22 cellular contexts compared by ENCODE assay signal in the genomic region with DNA sequence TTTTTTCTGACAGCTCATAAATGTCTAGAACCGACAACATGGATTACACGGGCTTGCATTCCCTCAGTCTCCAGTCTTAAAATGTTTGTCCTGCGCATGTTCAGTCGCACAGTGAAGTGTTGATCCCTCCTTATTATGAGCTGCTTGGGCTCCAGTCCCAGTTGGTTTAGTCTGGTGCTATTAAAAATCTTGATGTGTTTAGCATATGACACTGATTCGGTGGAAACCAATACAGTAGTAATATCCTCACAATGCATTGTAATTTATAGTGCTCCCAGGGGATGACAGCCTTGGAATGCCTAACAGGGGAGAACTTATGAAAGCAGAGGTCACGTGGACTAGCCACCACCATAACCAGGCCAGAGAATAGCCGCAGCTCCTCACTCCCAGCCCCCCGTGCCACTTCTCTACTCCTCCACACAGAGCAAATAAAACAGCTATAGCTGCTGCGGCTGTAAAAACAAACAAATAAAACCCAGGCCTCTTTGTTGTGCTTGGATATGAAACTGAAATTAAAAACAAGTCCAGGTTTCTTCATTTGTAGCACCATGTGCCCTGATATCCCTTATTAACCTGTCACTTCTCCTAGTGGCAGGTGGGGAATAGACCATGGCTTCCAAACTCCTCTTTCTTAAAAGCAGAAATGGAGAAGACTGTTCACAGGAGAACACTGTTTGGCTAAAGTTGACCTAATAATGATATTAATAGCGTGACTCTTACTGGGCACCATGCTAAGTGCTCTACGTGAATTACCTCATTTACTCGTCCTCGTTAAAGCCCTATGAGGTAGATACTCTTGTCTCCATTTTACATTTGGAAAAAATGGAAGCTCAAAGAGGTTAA. TPM values are rescaled to one million over a fixed set of nuclear protein-coding genes. Genes with fewer than 3 reads are reported as not detected.
DNase-seq lines count a peak whose midpoint lies in the region; ATAC-seq and TF ChIP-seq lines count a peak whose summit lies in the region.
"Had no signal": no experiment of that assay in that cellular context is flagged by ENCODE, and none has a peak within 500 bp of the region (broad histone marks: within the 10 kb centered on the region; RNA-seq: fewer than 3 reads in every experiment).

No MANE protein-coding gene starts in this region.

- H3K4me1 Mint-ChIP-seq in endodermal cell = peaks cover 37% of the 10 kb centered on the region
- no peaks in the 10 kb centered on the region for H3K4me1 Mint-ChIP-seq in activated naive CD8-positive, alpha-beta T cell treated with anti-CD3 and anti-CD28 coated beads for 36 hours
- H3K4me1 Mint-ChIP-seq: mesothelial cell of epicardium, neural crest cell, T-cell had no signal

- H3K4me3 ChIP-seq in endodermal cell (ENCODE audit: low read length) (no peak overlapping the region), osteoblast (ENCODE audit: insufficient read depth, low read length) (no peak overlapping the region)
- H3K4me3 ChIP-seq: hepatocyte, upper lobe of left lung had no signal

- no peaks in the 10 kb centered on the region for H3K79me2 ChIP-seq in osteoblast (ENCODE audit: insufficient read depth, low read length)
- H3K79me2 ChIP-seq: hepatocyte had no signal

- 96 to 99% methylated on average over 8 to 13 of the region's 13 CpGs for WGBS in endodermal cell (ENCODE audit: insufficient coverage in 1 of 2, insufficient read length in 1 of 2), 2 experiments

- H3K27ac Mint-ChIP-seq in endodermal cell = no peak overlapping the region
- no peak overlapping the region for H3K27ac Mint-ChIP-seq in activated naive CD8-positive, alpha-beta T cell treated with anti-CD3 and anti-CD28 coated beads for 36 hours
- H3K27ac Mint-ChIP-seq: mesothelial cell of epicardium, T-cell had no signal

- no peak overlapping the region for H3K9ac ChIP-seq in endodermal cell (ENCODE audit: extremely low read depth, low read length, poor library complexity, severe bottlenecking)
- H3K9ac ChIP-seq: KMS-11 had no signal

- H3K36me3 Mint-ChIP-seq in endodermal cell (ENCODE audit: low read depth) = peaks cover 6% of the 10 kb centered on the region
- H3K36me3 Mint-ChIP-seq in activated naive CD8-positive, alpha-beta T cell treated with anti-CD3 and anti-CD28 coated beads for 36 hours = no peaks in the 10 kb centered on the region
- H3K36me3 Mint-ChIP-seq: T-cell had no signal

- peak overlapping the region; percentile 54 for H3K4me2 ChIP-seq in osteoblast (ENCODE audit: insufficient read depth, low read length)
- H3K4me2 ChIP-seq: hepatocyte, KMS-11 had no signal

- H3K27me3 Mint-ChIP-seq in endodermal cell (ENCODE audit: insufficient read depth) = no peaks in the 10 kb centered on the region
- no peaks in the 10 kb centered on the region for H3K27me3 Mint-ChIP-seq in activated naive CD8-positive, alpha-beta T cell treated with anti-CD3 and anti-CD28 coated beads for 36 hours

- peak; percentile 36 for DNase-seq in COLO668 (lab: John Stamatoyannopoulos, UW; ENCODE audit: unreplicated experiment)
- DNase-seq in GM04504 (ENCODE audit: low read depth) = peak; percentile 18
- no peak for DNase-seq in endodermal cell
- peak; percentile 66 for DNase-seq in osteoblast (ENCODE audit: insufficient read length, low spot score, missing footprints)
- DNase-seq in activated CD4-positive, CD25-positive, alpha-beta regulatory T cell (lab: John Stamatoyannopoulos, UW) = no peak
- DNase-seq in activated CD4-positive, alpha-beta T cell treated with anti-CD3 and anti-CD28 coated beads, Interleukin-2, amount 50 U/mL, for 4 hours = no peak
- DNase-seq in activated naive CD8-positive, alpha-beta T cell treated with anti-CD3 and anti-CD28 coated beads for 36 hours = no peak
- DNase-seq: activated CD4-positive, alpha-beta T cell treated with anti-CD3 and anti-CD28 coated beads, Interleukin-2, amount 50 U/mL, for 48 hours; activated naive CD4-positive, alpha-beta T cell treated with Interleukin-2 at 50 U/mL for 16 hours; anterior cingulate cortex; GDM1; islet precursor cell; NCI-H1105; SHP77; stimulated activated naive CD4-positive, alpha-beta T cell treated with Interleukin-2 at 50 U/mL for 16 hours; T-cell; upper lobe of left lung had no signal

- H3K4me1 ChIP-seq in endodermal cell (ENCODE audit: control insufficient read depth, insufficient read depth, low read length) (peaks cover 16% of the 10 kb centered on the region), osteoblast (ENCODE audit: insufficient read depth, low read length) (peaks cover 11% of the 10 kb centered on the region)

- peak; percentile 47 for TF ChIP-seq CTCF in endodermal cell (conservative IDR thresholded peaks at IDR 0.05)
- TF ChIP-seq CTCF in osteoblast (IDR thresholded peaks at IDR 0.05; ENCODE audit: extremely low read depth, low read depth, low read length) = no peak

- H3K4me3 Mint-ChIP-seq in endodermal cell = no peak overlapping the region
- H3K4me3 Mint-ChIP-seq in activated naive CD8-positive, alpha-beta T cell treated with anti-CD3 and anti-CD28 coated beads for 36 hours = no peak overlapping the region
- H3K4me3 Mint-ChIP-seq: mesothelial cell of epicardium, neural crest cell, T-cell had no signal

- H3K9me3 ChIP-seq in endodermal cell (ENCODE audit: control insufficient read depth, low read length) (no peaks in the 10 kb centered on the region), osteoblast (ENCODE audit: low read depth, low read length) (no peaks in the 10 kb centered on the region)
- H3K9me3 ChIP-seq: upper lobe of left lung had no signal

- H2AFZ ChIP-seq in osteoblast (ENCODE audit: low read length) = peak overlapping the region; percentile 19
- H2AFZ ChIP-seq: hepatocyte had no signal

- H3K27me3 ChIP-seq in endodermal cell (ENCODE audit: control insufficient read depth, insufficient read depth, low read length, poor library complexity, severe bottlenecking) = no peaks in the 10 kb centered on the region
- no peaks in the 10 kb centered on the region for H3K27me3 ChIP-seq in osteoblast (ENCODE audit: insufficient read depth, low read length)
- H3K27me3 ChIP-seq: hepatocyte, upper lobe of left lung had no signal

- no peak for ATAC-seq in HG03095 (IDR thresholded peaks at IDR 0.05; ENCODE audit: unreplicated experiment)
- ATAC-seq: T-cell had no signal

- H4K20me1 ChIP-seq in osteoblast (ENCODE audit: insufficient read depth, low read length) = peaks cover 2% of the 10 kb centered on the region

- H3K36me3 ChIP-seq in endodermal cell (ENCODE audit: control insufficient read depth, insufficient read depth, low read length) (peaks cover 20% of the 10 kb centered on the region), osteoblast (ENCODE audit: insufficient read depth, low read length) (peaks cover 9% of the 10 kb centered on the region)

- H3K9me3 Mint-ChIP-seq in endodermal cell = no peaks in the 10 kb centered on the region
- no peaks in the 10 kb centered on the region for H3K9me3 Mint-ChIP-seq in activated naive CD8-positive, alpha-beta T cell treated with anti-CD3 and anti-CD28 coated beads for 36 hours
- H3K9me3 Mint-ChIP-seq: mesothelial cell of epicardium, neural crest cell, T-cell had no signal

- no peak overlapping the region for H3K27ac ChIP-seq in endodermal cell (ENCODE audit: low read depth, low read length)
- no peak overlapping the region for H3K27ac ChIP-seq in osteoblast (ENCODE audit: low read depth, low read length)
- H3K27ac ChIP-seq: hepatocyte, KMS-11, upper lobe of left lung had no signal

RNA-seq across cellular contexts. Expression of a gene that starts 7.7 kb away (rescaled TPM):
- 10 to 100 TPM; 33.3 to 52.0 TPM for total RNA-seq in endodermal cell
- 43.1 TPM for polyA plus RNA-seq in endodermal cell (2013, experiment 1 of 2)
- 46.7 TPM for polyA plus RNA-seq in endodermal cell (2013, experiment 2 of 2)
- 28.9 and 36.2 TPM in 2 replicates for total RNA-seq in osteoblast
- 10 to 100 TPM; 20.4 to 22.9 TPM for total RNA-seq in activated naive CD8-positive, alpha-beta T cell treated with anti-CD3 and anti-CD28 coated beads for 36 hours

RNA-seq across cellular contexts. Expression of a gene that starts 7.8 kb away (rescaled TPM):
- total RNA-seq in endodermal cell = 10 to 100 TPM; 51.8 to 59.3 TPM
- polyA plus RNA-seq in endodermal cell (2013, experiment 1 of 2) = 39.0 TPM
- 28.8 TPM for polyA plus RNA-seq in endodermal cell (2013, experiment 2 of 2)
- 17.1 and 18.5 TPM in 2 replicates for total RNA-seq in osteoblast
- total RNA-seq in activated naive CD8-positive, alpha-beta T cell treated with anti-CD3 and anti-CD28 coated beads for 36 hours = 10 to 100 TPM; 27.4 to 28.6 TPM

Comparison
In these comparisons a context has a peak if more than half of its experiments do, and no peak if none do; other contexts are left out.
1. DNase-seq: peak in COLO668 (single experiment), GM04504 (single experiment) and osteoblast (single experiment); none in endodermal cell (single experiment), activated CD4-positive, CD25-positive, alpha-beta regulatory T cell (0 of 4), activated CD4-positive, alpha-beta T cell treated with anti-CD3 and anti-CD28 coated beads, Interleukin-2, amount 50 U/mL, for 4 hours (0 of 2) and activated naive CD8-positive, alpha-beta T cell treated with anti-CD3 and anti-CD28 coated beads for 36 hours (single experiment).